Comparison of ENCODE assay signal across 8 cellular contexts in genomic region chr13:20594276-20594675, GRCh38.
"Had no signal": no experiment of that assay in that cellular context is flagged by ENCODE, and none has a peak within 500 bp of the region (broad histone marks: within the 10 kb centered on the region; RNA-seq: fewer than 3 reads in every experiment).

No MANE protein-coding gene starts in this region.

- H3K4me3 Mint-ChIP-seq: HFFc6 had no signal

- DNase-seq: GM23248, GOT3, H7, HFFc6, IMR-90, KG1 had no signal

- ATAC-seq: HCT116, K562 had no signal

- H3K27ac Mint-ChIP-seq: HFFc6 had no signal

- H3K9me3 Mint-ChIP-seq: HFFc6 had no signal
